In the genomic region with DNA sequence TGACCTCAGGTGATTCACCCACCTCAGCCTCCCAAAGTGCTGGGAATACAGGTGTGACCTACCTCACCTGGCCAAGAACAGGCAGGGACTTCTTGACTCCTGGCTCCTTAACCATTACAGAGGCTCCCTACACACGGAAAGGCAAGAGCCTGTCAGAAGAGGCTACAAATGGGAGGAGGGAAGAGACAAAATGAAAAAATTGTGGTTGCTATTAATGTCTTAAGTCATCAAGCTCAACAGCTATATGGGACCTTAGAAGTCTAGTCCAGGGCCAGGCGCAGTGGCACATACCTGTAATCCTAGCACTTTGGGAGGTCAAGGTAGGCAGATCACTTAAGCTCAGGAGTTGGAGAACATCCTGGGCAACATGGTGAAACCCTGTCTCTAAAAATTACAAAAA, we compare ENCODE assay signal across 18 cellular contexts. TPM values are rescaled to one million over a fixed set of nuclear protein-coding genes. Genes with fewer than 3 reads are reported as not detected.
DNase-seq lines count a peak whose midpoint lies in the region; TF ChIP-seq lines count a peak whose summit lies in the region.
"Had no signal": no experiment of that assay in that cellular context is flagged by ENCODE, and none has a peak within 500 bp of the region (broad histone marks: within the 10 kb centered on the region; RNA-seq: fewer than 3 reads in every experiment).

No MANE protein-coding gene starts in this region.

- no peak overlapping the region for H3K14ac ChIP-seq in mesenchymal stem cell (ENCODE audit: low read length in 2 of 2)

- H4K8ac ChIP-seq in mesenchymal stem cell (ENCODE audit: low read length) = no peak overlapping the region

- H3K36me3 ChIP-seq in esophagus (ENCODE audit: control insufficient read depth in 2 of 2, insufficient read depth in 2 of 2, low read length in 1 of 2) = no peaks in the 10 kb centered on the region
- H3K36me3 ChIP-seq in mesenchymal stem cell (ENCODE audit: control insufficient read depth in 1 of 2, insufficient read depth in 2 of 2, low read depth in 1 of 2, low read length in 2 of 2) = no peaks in the 10 kb centered on the region
- no peaks in the 10 kb centered on the region for H3K36me3 ChIP-seq in skeletal muscle tissue (ENCODE audit: control insufficient read depth in 3 of 3, insufficient read depth in 3 of 3, low read length in 3 of 3)
- no peaks in the 10 kb centered on the region for H3K36me3 ChIP-seq in vagina
- H3K36me3 ChIP-seq in tibial artery = no peaks in the 10 kb centered on the region
- H3K36me3 ChIP-seq: BE2C had no signal

- H3K4ac ChIP-seq in mesenchymal stem cell (ENCODE audit: low read depth in 1 of 2, low read length in 2 of 2) = no peak overlapping the region

- no peak overlapping the region for H3K18ac ChIP-seq in mesenchymal stem cell (ENCODE audit: low read depth in 1 of 2, low read length in 2 of 2)

- no peaks in the 10 kb centered on the region for H3K4me1 ChIP-seq in esophagus (ENCODE audit: control insufficient read depth in 2 of 2, insufficient read depth in 2 of 2, low read length in 1 of 2)
- no peaks in the 10 kb centered on the region for H3K4me1 ChIP-seq in mesenchymal stem cell (ENCODE audit: control insufficient read depth, insufficient read depth, low read depth, low read length)
- peaks cover 7 to 17% (median 12%) of the 10 kb centered on the region in 3 donors for H3K4me1 ChIP-seq in skeletal muscle tissue (ENCODE audit: control insufficient read depth in 3 of 3, insufficient read depth in 3 of 3, low read length in 3 of 3)
- peaks cover 23% of the 10 kb centered on the region for H3K4me1 ChIP-seq in vagina
- no peaks in the 10 kb centered on the region for H3K4me1 ChIP-seq in tibial artery
- H3K4me1 ChIP-seq: Caco-2 had no signal

- no peak overlapping the region for H2BK12ac ChIP-seq in mesenchymal stem cell (ENCODE audit: low read length in 2 of 2)

- H4K91ac ChIP-seq in mesenchymal stem cell (ENCODE audit: low read length) = no peak overlapping the region

- no peak overlapping the region for H2BK120ac ChIP-seq in mesenchymal stem cell (ENCODE audit: low read depth, low read length)

- peak overlapping the region; percentile 16 to 36 for H3K27ac ChIP-seq in esophagus (ENCODE audit: low read depth in 2 of 2, low read length in 1 of 2)
- H3K27ac ChIP-seq in mesenchymal stem cell (ENCODE audit: low read length, poor library complexity, severe bottlenecking) = no peak overlapping the region
- peak overlapping the region; percentile 88 for H3K27ac ChIP-seq in skeletal muscle tissue (ENCODE audit: low read depth, low read length)
- peak overlapping the region; percentile 15 for H3K27ac ChIP-seq in vagina
- H3K27ac ChIP-seq in tibial artery = no peak overlapping the region

- no peak overlapping the region for H3K23ac ChIP-seq in mesenchymal stem cell (ENCODE audit: low read length in 2 of 2)

- intact Hi-C loops in vagina (cut with DNase I) = no loop called here
- intact Hi-C loops in tibial artery (cut with DNase I; ENCODE audit: low total_unique reads) = no loop called here

- H3K4me3 ChIP-seq in esophagus (ENCODE audit: low read depth in 1 of 2, low read length in 2 of 2) (no peak overlapping the region), mesenchymal stem cell (ENCODE audit: insufficient read depth in 1 of 2, low read depth in 1 of 2, low read length in 2 of 2) (no peak overlapping the region), skeletal muscle tissue (ENCODE audit: low read length in 3 of 3) (no peak overlapping the region), vagina (no peak overlapping the region), tibial artery (no peak overlapping the region)
- H3K4me3 ChIP-seq: GM23338 had no signal

- no peak for TF ChIP-seq CTCF in vagina (IDR thresholded peaks at IDR 0.05)
- TF ChIP-seq CTCF in tibial artery (IDR thresholded peaks at IDR 0.05) = no peak

- no peaks in the 10 kb centered on the region for H3K9me3 ChIP-seq in esophagus (ENCODE audit: control insufficient read depth in 2 of 2, insufficient read depth in 1 of 2, low read depth in 1 of 2, low read length in 1 of 2)
- H3K9me3 ChIP-seq in mesenchymal stem cell (ENCODE audit: control insufficient read depth, low read length) = no peaks in the 10 kb centered on the region
- H3K9me3 ChIP-seq in skeletal muscle tissue (ENCODE audit: control insufficient read depth in 3 of 3, low read length in 3 of 3) = no peaks in the 10 kb centered on the region
- no peaks in the 10 kb centered on the region for H3K9me3 ChIP-seq in vagina
- H3K9me3 ChIP-seq in tibial artery = no peaks in the 10 kb centered on the region
- H3K9me3 ChIP-seq: BE2C, Caco-2 had no signal

- no peak overlapping the region for H2BK15ac ChIP-seq in mesenchymal stem cell (ENCODE audit: low read depth, poor library complexity, severe bottlenecking)

- H3K79me1 ChIP-seq in mesenchymal stem cell (replicated peaks; ENCODE audit: low read length, poor library complexity, severe bottlenecking) = no peaks in the 10 kb centered on the region

- H3K27me3 ChIP-seq in esophagus (ENCODE audit: control insufficient read depth in 1 of 2, insufficient read depth in 2 of 2, low read length in 2 of 2) (no peaks in the 10 kb centered on the region), mesenchymal stem cell (ENCODE audit: control insufficient read depth in 1 of 2, insufficient read depth in 1 of 2, low read length in 2 of 2) (no peaks in the 10 kb centered on the region), skeletal muscle tissue (ENCODE audit: control insufficient read depth in 3 of 3, insufficient read depth in 3 of 3, low read length in 3 of 3) (no peaks in the 10 kb centered on the region), vagina (no peaks in the 10 kb centered on the region), tibial artery (no peaks in the 10 kb centered on the region)
- H3K27me3 ChIP-seq: BE2C had no signal

- H2AFZ ChIP-seq in mesenchymal stem cell (ENCODE audit: low read depth, low read length) = no peak overlapping the region
- H2AFZ ChIP-seq: GM23338 had no signal

- peak overlapping the region; percentile 90 for H3K9ac ChIP-seq in mesenchymal stem cell (ENCODE audit: low read length)
- H3K9ac ChIP-seq in skeletal muscle tissue (ENCODE audit: low read depth in 1 of 3, low read length in 3 of 3) = no peak overlapping the region

- 87 to 89% methylated on average over 2 of the region's 2 CpGs for WGBS in esophagus, 2 donors
- WGBS in mesenchymal stem cell = 80% methylated on average over 2 of the region's 2 CpGs

- no peak overlapping the region for H3K4me2 ChIP-seq in mesenchymal stem cell (ENCODE audit: low read length, poor library complexity, severe bottlenecking)
- H3K4me2 ChIP-seq: GM23338 had no signal

- no peak overlapping the region for H2AK5ac ChIP-seq in mesenchymal stem cell (ENCODE audit: low read length, severe bottlenecking)

- TF ChIP-seq POLR2A in vagina (IDR thresholded peaks at IDR 0.05) = no peak

- DNase-seq in mesenchymal stem cell = no peak
- DNase-seq in vagina (ENCODE audit: extremely low spot score in 2 of 2) = peak in 1 of 2 donors; percentile 52
- DNase-seq in tibial artery = no peak
- DNase-seq in DMS 273 (lab: John Stamatoyannopoulos, UW; ENCODE audit: unreplicated experiment) = no peak
- no peak for DNase-seq in activated CD4-positive, alpha-beta T cell treated with anti-CD3 and anti-CD28 coated beads for 48 hours
- DNase-seq: ACHN; Caco-2; CD4-positive, CD25-positive, alpha-beta regulatory T cell; DMS153; DMS79; GF-D8; HCEC 1CT had no signal

- H2BK5ac ChIP-seq in mesenchymal stem cell (ENCODE audit: low read depth, low read length, poor library complexity, severe bottlenecking) = no peak overlapping the region

RNA-seq across cellular contexts. Expression of a gene that starts 11.5 kb away (rescaled TPM):
- under 1 TPM; 0.33 TPM for polyA plus RNA-seq in esophagus
- polyA plus RNA-seq in mesenchymal stem cell (2013, experiment 1 of 2) = 0.94 TPM
- polyA plus RNA-seq in mesenchymal stem cell (2013, experiment 2 of 2) = 0.84 TPM
- total RNA-seq in skeletal muscle tissue = 12.5 TPM
- 1.7 TPM for total RNA-seq in vagina
- total RNA-seq: A172, Caco-2, HT-29 had no signal

Comparison
In these comparisons a context has a peak if more than half of its experiments do, and no peak if none do; other contexts are left out.
1. H3K27ac ChIP-seq: peak in esophagus (2 of 2), skeletal muscle tissue (single experiment) and vagina (single experiment); none in mesenchymal stem cell (single experiment) and tibial artery (0 of 2).